12 cellular contexts compared by ENCODE assay signal in genomic region chr4:104941661-104942062, GRCh38.
DNase-seq lines count a peak whose midpoint lies in the region; ATAC-seq and TF ChIP-seq lines count a peak whose summit lies in the region.
"Had no signal": no experiment of that assay in that cellular context is flagged by ENCODE, and none has a peak within 500 bp of the region (broad histone marks: within the 10 kb centered on the region; RNA-seq: fewer than 3 reads in every experiment).

No MANE protein-coding gene starts in this region.

- intact Hi-C loops in lower lobe of right lung (cut with DNase I), result no loop called here
- intact Hi-C loops in activated CD4-positive, alpha-beta T cell treated with anti-CD3 and anti-CD28 coated beads, Interleukin-2, amount 10 ng/mL, durations not matched to agents 24 days and 14 days (cut with micrococcal nuclease), result no loop called here

- H3K27ac ChIP-seq in lower lobe of right lung, result no peak overlapping the region
- H3K27ac ChIP-seq: ascending aorta, stomach had no signal

- H3K4me1 ChIP-seq in lower lobe of right lung, result no peaks in the 10 kb centered on the region
- H3K4me1 ChIP-seq: ascending aorta, stomach had no signal

- no peak for TF ChIP-seq CTCF in lower lobe of right lung (IDR thresholded peaks at IDR 0.05)

- no peaks in the 10 kb centered on the region for H3K9me3 Mint-ChIP-seq in activated T-helper 17 cell treated with anti-CD3 and anti-CD28 coated beads, Interleukin-2, amount 50 U/mL, for 72 hours
- H3K9me3 Mint-ChIP-seq in activated CD4-positive, alpha-beta T cell treated with anti-CD3 and anti-CD28 coated beads, Interleukin-2, amount 10 ng/mL, durations not matched to agents 24 days and 14 days, result peaks cover 14% of the 10 kb centered on the region

- H3K27ac Mint-ChIP-seq in activated T-helper 17 cell treated with anti-CD3 and anti-CD28 coated beads, Interleukin-2, amount 50 U/mL, for 72 hours, result no peak overlapping the region
- H3K27ac Mint-ChIP-seq in activated CD4-positive, alpha-beta T cell treated with anti-CD3 and anti-CD28 coated beads, Interleukin-2, amount 10 ng/mL, durations not matched to agents 24 days and 14 days, result no peak overlapping the region
- H3K27ac Mint-ChIP-seq: activated CD8-positive, alpha-beta memory T cell treated with anti-CD3 and anti-CD28 coated beads, Interleukin-2, amount 10 ng/mL, durations not matched to agents 7 days and 5 days had no signal

- peak; percentile 8 for DNase-seq in Caki2 (ENCODE audit: low read depth)
- no peak for DNase-seq in DMS153 treated with DMSO at 0.1 percent for 48 hours (lab: John Stamatoyannopoulos, UW; ENCODE audit: unreplicated experiment)
- no peak for DNase-seq in lower lobe of right lung
- DNase-seq in activated CD4-positive, alpha-beta T cell treated with anti-CD3 and anti-CD28 coated beads, Interleukin-2, amount 10 ng/mL, durations not matched to agents 24 days and 14 days, result no peak
- DNase-seq: activated CD8-positive, alpha-beta memory T cell treated with anti-CD3 and anti-CD28 coated beads, Interleukin-2, amount 10 ng/mL, durations not matched to agents 7 days and 5 days; NCI-H524 treated with DMSO at 0.1 percent for 48 hours; stomach had no signal

- H3K36me3 Mint-ChIP-seq in activated T-helper 17 cell treated with anti-CD3 and anti-CD28 coated beads, Interleukin-2, amount 50 U/mL, for 72 hours (ENCODE audit: low read depth), result no peaks in the 10 kb centered on the region
- no peaks in the 10 kb centered on the region for H3K36me3 Mint-ChIP-seq in activated CD4-positive, alpha-beta T cell treated with anti-CD3 and anti-CD28 coated beads, Interleukin-2, amount 10 ng/mL, durations not matched to agents 24 days and 14 days (ENCODE audit: low read depth)

- no peaks in the 10 kb centered on the region for H3K36me3 ChIP-seq in lower lobe of right lung
- H3K36me3 ChIP-seq: ascending aorta, stomach had no signal

- H3K4me3 ChIP-seq in lower lobe of right lung, result no peak overlapping the region
- H3K4me3 ChIP-seq: ascending aorta, stomach had no signal

- ATAC-seq in GM19043 (IDR thresholded peaks at IDR 0.05; ENCODE audit: low read depth, unreplicated experiment), result peak; percentile 48
- peak; percentile 58 for ATAC-seq in HG03060 (IDR thresholded peaks at IDR 0.05; ENCODE audit: low read depth, unreplicated experiment)
- peak; percentile 80 for ATAC-seq in activated T-helper 17 cell treated with anti-CD3 and anti-CD28 coated beads, Interleukin-2, amount 50 U/mL, for 72 hours (replicated peaks)
- no peak for ATAC-seq in lower lobe of right lung
- ATAC-seq in HG02588 (IDR thresholded peaks at IDR 0.05; ENCODE audit: unreplicated experiment), result no peak
- ATAC-seq: activated CD8-positive, alpha-beta memory T cell treated with anti-CD3 and anti-CD28 coated beads, Interleukin-2, amount 10 ng/mL, durations not matched to agents 7 days and 5 days had no signal

- H3K27me3 Mint-ChIP-seq in activated T-helper 17 cell treated with anti-CD3 and anti-CD28 coated beads, Interleukin-2, amount 50 U/mL, for 72 hours, result no peaks in the 10 kb centered on the region
- H3K27me3 Mint-ChIP-seq in activated CD4-positive, alpha-beta T cell treated with anti-CD3 and anti-CD28 coated beads, Interleukin-2, amount 10 ng/mL, durations not matched to agents 24 days and 14 days, result no peaks in the 10 kb centered on the region
- H3K27me3 Mint-ChIP-seq: activated CD8-positive, alpha-beta memory T cell treated with anti-CD3 and anti-CD28 coated beads, Interleukin-2, amount 10 ng/mL, durations not matched to agents 7 days and 5 days had no signal

- no peaks in the 10 kb centered on the region for H3K27me3 ChIP-seq in lower lobe of right lung (ENCODE audit: low read depth)
- H3K27me3 ChIP-seq: ascending aorta, stomach had no signal

- H3K4me3 Mint-ChIP-seq in activated T-helper 17 cell treated with anti-CD3 and anti-CD28 coated beads, Interleukin-2, amount 50 U/mL, for 72 hours, result no peak overlapping the region
- no peak overlapping the region for H3K4me3 Mint-ChIP-seq in activated CD4-positive, alpha-beta T cell treated with anti-CD3 and anti-CD28 coated beads, Interleukin-2, amount 10 ng/mL, durations not matched to agents 24 days and 14 days
- H3K4me3 Mint-ChIP-seq: activated CD8-positive, alpha-beta memory T cell treated with anti-CD3 and anti-CD28 coated beads, Interleukin-2, amount 10 ng/mL, durations not matched to agents 7 days and 5 days had no signal

- peaks cover 4% of the 10 kb centered on the region for H3K4me1 Mint-ChIP-seq in activated T-helper 17 cell treated with anti-CD3 and anti-CD28 coated beads, Interleukin-2, amount 50 U/mL, for 72 hours
- H3K4me1 Mint-ChIP-seq in activated CD4-positive, alpha-beta T cell treated with anti-CD3 and anti-CD28 coated beads, Interleukin-2, amount 10 ng/mL, durations not matched to agents 24 days and 14 days, result peaks cover 9% of the 10 kb centered on the region

- H3K9me3 ChIP-seq in lower lobe of right lung, result no peaks in the 10 kb centered on the region
- H3K9me3 ChIP-seq: ascending aorta, stomach had no signal

- in situ Hi-C loops in Caki2 (cut with HindIII; ENCODE audit: low pct_unique_long_range_greater_than_20kb, low sequenced_read_pairs), result no loop called here

Comparison
In these comparisons a context has a peak if more than half of its experiments do, and no peak if none do; other contexts are left out.
1. ATAC-seq: peak in GM19043 (single experiment), HG03060 (single experiment) and activated T-helper 17 cell treated with anti-CD3 and anti-CD28 coated beads, Interleukin-2, amount 50 U/mL, for 72 hours (single experiment); none in lower lobe of right lung (0 of 2) and HG02588 (single experiment).